16 cellular contexts compared by ENCODE assay signal in genomic region chrX:150201841-150202240, GRCh38.
DNase-seq lines count a peak whose midpoint lies in the region; ATAC-seq, FAIRE-seq and TF ChIP-seq lines count a peak whose summit lies in the region.
"Had no signal": no experiment of that assay in that cellular context is flagged by ENCODE, and none has a peak within 500 bp of the region (broad histone marks: within the 10 kb centered on the region; RNA-seq: fewer than 3 reads in every experiment).

No MANE protein-coding gene starts in this region.

- no peak overlapping the region for H3K18ac ChIP-seq in neuronal stem cell (ENCODE audit: low read length)

- H2BK5ac ChIP-seq in neuronal stem cell (ENCODE audit: low read length) = no peak overlapping the region

- no peak overlapping the region for H3K4me3 Mint-ChIP-seq in HFFc6
- H3K4me3 Mint-ChIP-seq in astrocyte (ENCODE audit: unreplicated experiment) = no peak overlapping the region
- no peak overlapping the region for H3K4me3 Mint-ChIP-seq in stimulated activated naive CD8-positive, alpha-beta T cell treated with anti-CD3 and anti-CD28 coated beads, Interleukin-15, amount 100 ng/mL, for 72 hours

- TF ChIP-seq CTCF in HFFc6 (IDR thresholded peaks at IDR 0.05) (no peak), astrocyte (IDR thresholded peaks at IDR 0.05; ENCODE audit: insufficient read depth, low read depth, low read length) (no peak), fibroblast of mammary gland (conservative IDR thresholded peaks at IDR 0.05; ENCODE audit: control insufficient read depth, insufficient read depth, low read depth, low read length) (no peak)

- no peak overlapping the region for H2BK15ac ChIP-seq in neuronal stem cell (ENCODE audit: low read length)

- no peaks in the 10 kb centered on the region for H3K79me1 ChIP-seq in neuronal stem cell (ENCODE audit: low read depth, low read length)

- H3K4me1 Mint-ChIP-seq in HFFc6 (ENCODE audit: low read depth) = peaks cover 50% of the 10 kb centered on the region
- H3K4me1 Mint-ChIP-seq in astrocyte (ENCODE audit: low read depth, unreplicated experiment) = peaks cover 11% of the 10 kb centered on the region
- H3K4me1 Mint-ChIP-seq in stimulated activated naive CD8-positive, alpha-beta T cell treated with anti-CD3 and anti-CD28 coated beads, Interleukin-15, amount 100 ng/mL, for 72 hours = peaks cover 11% of the 10 kb centered on the region

- no peak overlapping the region for H2BK12ac ChIP-seq in neuronal stem cell (ENCODE audit: low read length)

- H3K27me3 Mint-ChIP-seq in HFFc6 (ENCODE audit: insufficient read depth) (peaks cover 2% of the 10 kb centered on the region; the same call in 1 of the 2 replicates), astrocyte (ENCODE audit: low read depth, unreplicated experiment) (no peaks in the 10 kb centered on the region)
- no peaks in the 10 kb centered on the region for H3K27me3 Mint-ChIP-seq in stimulated activated naive CD8-positive, alpha-beta T cell treated with anti-CD3 and anti-CD28 coated beads, Interleukin-15, amount 100 ng/mL, for 72 hours

- H3K4me1 ChIP-seq in ACC112 (ENCODE audit: control insufficient read depth, insufficient read depth, low read length, unreplicated experiment) (peaks cover 52% of the 10 kb centered on the region), astrocyte (ENCODE audit: insufficient read depth, low read length) (peaks cover 11% of the 10 kb centered on the region), neuronal stem cell (ENCODE audit: control insufficient read depth in 2 of 2, insufficient read depth in 1 of 2, low read depth in 1 of 2, low read length in 2 of 2) (no peaks in the 10 kb centered on the region)

- no peak overlapping the region for H4K8ac ChIP-seq in neuronal stem cell (ENCODE audit: low read depth, low read length)

- no peaks in the 10 kb centered on the region for H4K20me1 ChIP-seq in astrocyte (ENCODE audit: insufficient read depth, low read length)

- H3K36me3 Mint-ChIP-seq in HFFc6 (ENCODE audit: low read depth) (no peaks in the 10 kb centered on the region), astrocyte (ENCODE audit: low read depth, unreplicated experiment) (no peaks in the 10 kb centered on the region)

- no CpG with 5 or more reads among the region's 3 CpGs for WGBS in neuronal stem cell (ENCODE audit: extremely low coverage in 2 of 2, insufficient read length in 2 of 2, insufficient replicate concordance in 1 of 2), 2 donors

- DNase-seq in HFFc6 (no peak), astrocyte (ENCODE audit: low read depth) (peak; percentile 22), fibroblast of mammary gland (ENCODE audit: low read depth) (peak; percentile 56), neuronal stem cell (ENCODE audit: low spot score) (no peak)
- no peak for DNase-seq in stimulated activated naive CD8-positive, alpha-beta T cell treated with anti-CD3 and anti-CD28 coated beads, Interleukin-15, amount 100 ng/mL, for 72 hours
- DNase-seq: ACHN, AML-193, GOT3, NCI-H1417 treated with DMSO at 0.1 percent for 48 hours, NCI-H187 treated with DMSO at 0.1 percent for 48 hours, NCI-H2227 treated with DMSO at 0.1 percent for 48 hours, NCI-H510A treated with DMSO at 0.1 percent for 48 hours, NCI-H774, SJCRH30 had no signal

- H3K14ac ChIP-seq in neuronal stem cell (ENCODE audit: low read length) = no peak overlapping the region

- H3K79me2 ChIP-seq in ACC112 (ENCODE audit: control insufficient read depth, insufficient read depth, low read length, unreplicated experiment) = no peaks in the 10 kb centered on the region
- H3K79me2 ChIP-seq in astrocyte (ENCODE audit: insufficient read depth, low read length) = no peaks in the 10 kb centered on the region

- H2BK120ac ChIP-seq in neuronal stem cell (ENCODE audit: low read depth, low read length) = no peak overlapping the region

- no peak for ATAC-seq in HG02763 (IDR thresholded peaks at IDR 0.05; ENCODE audit: unreplicated experiment)
- ATAC-seq in stimulated activated naive CD8-positive, alpha-beta T cell treated with anti-CD3 and anti-CD28 coated beads, Interleukin-15, amount 100 ng/mL, for 72 hours = no peak

- H3K9me3 ChIP-seq in astrocyte (ENCODE audit: insufficient read depth, low read depth, low read length) (no peaks in the 10 kb centered on the region), neuronal stem cell (replicated peaks in 1 of 2; ENCODE audit: control insufficient read depth in 2 of 2, insufficient read depth in 1 of 2, low read depth in 1 of 2, low read length in 2 of 2) (no peaks in the 10 kb centered on the region)
- H3K9me3 ChIP-seq: SJCRH30 had no signal

- H3K4me2 ChIP-seq in astrocyte (ENCODE audit: low read length) = no peak overlapping the region
- H3K4me2 ChIP-seq in neuronal stem cell (ENCODE audit: insufficient read depth, low read length, poor library complexity, severe bottlenecking) = no peak overlapping the region

- H3K9me3 Mint-ChIP-seq in HFFc6 = no peaks in the 10 kb centered on the region
- H3K9me3 Mint-ChIP-seq in astrocyte (ENCODE audit: unreplicated experiment) = no peaks in the 10 kb centered on the region
- H3K9me3 Mint-ChIP-seq in stimulated activated naive CD8-positive, alpha-beta T cell treated with anti-CD3 and anti-CD28 coated beads, Interleukin-15, amount 100 ng/mL, for 72 hours = no peaks in the 10 kb centered on the region

- H2AK5ac ChIP-seq in neuronal stem cell (ENCODE audit: low read depth, low read length) = no peak overlapping the region

- H3K36me3 ChIP-seq in ACC112 (ENCODE audit: insufficient read depth, low read length) (no peaks in the 10 kb centered on the region), astrocyte (ENCODE audit: insufficient read depth, low read length) (no peaks in the 10 kb centered on the region), neuronal stem cell (replicated peaks in 1 of 2; ENCODE audit: control insufficient read depth in 2 of 2, insufficient read depth in 2 of 2, low read length in 2 of 2) (no peaks in the 10 kb centered on the region)
- H3K36me3 ChIP-seq: SJCRH30 had no signal

- H3K4ac ChIP-seq in neuronal stem cell (ENCODE audit: low read length) = no peak overlapping the region

- H3K27me3 ChIP-seq in ACC112 (ENCODE audit: insufficient read depth, low read length) (no peaks in the 10 kb centered on the region), astrocyte (ENCODE audit: insufficient read depth, low read length) (no peaks in the 10 kb centered on the region), neuronal stem cell (ENCODE audit: control insufficient read depth in 3 of 3, insufficient read depth in 3 of 3, low read depth in 1 of 3, low read length in 3 of 3) (no peaks in the 10 kb centered on the region)
- H3K27me3 ChIP-seq: SJCRH30 had no signal

- H2AFZ ChIP-seq in ACC112 (ENCODE audit: low read length, unreplicated experiment) (no peak overlapping the region), astrocyte (ENCODE audit: low read depth, low read length) (no peak overlapping the region), neuronal stem cell (ENCODE audit: low read length) (no peak overlapping the region)

- H3K27ac ChIP-seq in ACC112 (ENCODE audit: low read depth, low read length) (peak overlapping the region; percentile 87), astrocyte (ENCODE audit: low read depth, low read length) (no peak overlapping the region), neuronal stem cell (replicated peaks; ENCODE audit: low read length) (no peak overlapping the region)

- no peak overlapping the region for H3K23ac ChIP-seq in neuronal stem cell (ENCODE audit: low read depth, low read length, poor library complexity)

- H3K4me3 ChIP-seq in ACC112 (ENCODE audit: low read depth, low read length) = no peak overlapping the region
- no peak overlapping the region for H3K4me3 ChIP-seq in astrocyte (ENCODE audit: insufficient read depth, low read depth, low read length)
- H3K4me3 ChIP-seq in fibroblast of mammary gland (ENCODE audit: control insufficient read depth, low read depth, low read length) = no peak overlapping the region
- no peak overlapping the region for H3K4me3 ChIP-seq in neuronal stem cell (ENCODE audit: low read length in 2 of 2)
- H3K4me3 ChIP-seq: SJCRH30 had no signal

- FAIRE-seq in astrocyte (lab: Jason Lieb, UNC) = peak; percentile 84

- no peak overlapping the region for H3K9ac ChIP-seq in astrocyte (ENCODE audit: low read length)
- H3K9ac ChIP-seq in neuronal stem cell (ENCODE audit: low read depth, low read length, poor library complexity) = no peak overlapping the region

- H3K27ac Mint-ChIP-seq in HFFc6 = peak overlapping the region; percentile 80
- H3K27ac Mint-ChIP-seq in astrocyte (ENCODE audit: unreplicated experiment) = no peak overlapping the region
- H3K27ac Mint-ChIP-seq in stimulated activated naive CD8-positive, alpha-beta T cell treated with anti-CD3 and anti-CD28 coated beads, Interleukin-15, amount 100 ng/mL, for 72 hours = no peak overlapping the region

- no peak overlapping the region for H4K91ac ChIP-seq in neuronal stem cell (ENCODE audit: low read depth, low read length, poor library complexity)

Comparison
In these comparisons a context has a peak if more than half of its experiments do, and no peak if none do; other contexts are left out.
1. DNase-seq: peak in astrocyte (single experiment) and fibroblast of mammary gland (single experiment); none in HFFc6 (single experiment), neuronal stem cell (single experiment) and stimulated activated naive CD8-positive, alpha-beta T cell treated with anti-CD3 and anti-CD28 coated beads, Interleukin-15, amount 100 ng/mL, for 72 hours (0 of 2).